1 cellular context compared by ENCODE assay signal in genomic region chr20:46690219-46691111, GRCh38.
TF ChIP-seq lines count a peak whose summit lies in the region.

No MANE protein-coding gene starts in this region.

TF ChIP-seq in IMR-90, 13 proteins besides CTCF, POLR2A, EP300 and RAD21:
- TF ChIP-seq ELK1 (IDR thresholded peaks at IDR 0.05; ENCODE audit: borderline replicate concordance, low read depth, low read length) (no peak), SMC3 (IDR thresholded peaks at IDR 0.05; ENCODE audit: low read depth, low read length) (no peak), CEBPB (IDR thresholded peaks at IDR 0.05; ENCODE audit: low read depth, low read length) (no peak), MXI1 (IDR thresholded peaks at IDR 0.05; ENCODE audit: borderline replicate concordance, low read depth, low read length) (no peak), RCOR1 (IDR thresholded peaks at IDR 0.05; ENCODE audit: insufficient replicate concordance, low read length) (no peak), RFX5 (IDR thresholded peaks at IDR 0.05; ENCODE audit: low read depth, low read length) (no peak), CHD1 (IDR thresholded peaks at IDR 0.05; ENCODE audit: low read depth, low read length) (no peak), MAZ (IDR thresholded peaks at IDR 0.05; ENCODE audit: borderline replicate concordance, low read depth, low read length) (no peak), NFE2L2 (IDR thresholded peaks at IDR 0.05; ENCODE audit: low read depth, low read length) (no peak)
TF ChIP-seq in IMR-90: peak in this region for 0.
